ENCODE assay signal across 1 cellular context in the genomic region with DNA sequence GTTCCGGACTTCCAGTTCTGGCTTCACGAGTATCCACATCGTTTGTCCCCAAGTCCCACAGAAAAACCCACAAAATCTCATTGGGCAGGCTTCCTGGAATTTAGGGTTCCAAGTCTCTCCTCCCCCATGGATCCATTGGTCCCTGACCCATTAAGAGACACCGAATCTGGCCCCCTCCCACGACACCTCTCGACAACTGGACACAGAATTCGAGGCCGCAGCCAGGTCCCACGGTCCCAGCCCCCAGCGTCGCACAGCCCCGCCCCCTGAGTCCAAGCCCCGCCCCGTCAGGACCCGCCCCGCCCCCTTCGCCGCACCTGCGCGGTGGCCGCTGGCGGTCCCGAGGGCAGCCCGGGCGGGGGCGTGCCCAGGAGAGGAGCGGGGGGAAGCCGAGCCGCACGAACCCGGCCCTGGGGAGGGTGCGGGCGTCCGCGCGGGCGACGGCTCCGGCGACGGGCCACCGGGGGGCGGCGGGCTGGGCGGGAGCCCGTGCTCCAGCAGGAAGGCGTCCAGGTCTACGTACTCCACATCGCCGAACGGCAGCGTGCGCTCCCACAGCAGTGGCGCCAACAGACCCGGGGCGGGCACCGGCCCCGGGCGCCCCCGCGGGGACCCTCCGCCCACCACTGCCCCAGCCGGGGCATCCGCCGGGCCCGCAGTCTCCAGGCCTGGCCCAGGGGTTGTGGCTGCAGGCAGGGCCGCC.
TF ChIP-seq lines count a peak whose summit lies in the region.

No MANE protein-coding gene starts in this region.

TF ChIP-seq in neural cell, 6 proteins besides CTCF, POLR2A, EP300 and RAD21:
- TF ChIP-seq, protein P1, sequence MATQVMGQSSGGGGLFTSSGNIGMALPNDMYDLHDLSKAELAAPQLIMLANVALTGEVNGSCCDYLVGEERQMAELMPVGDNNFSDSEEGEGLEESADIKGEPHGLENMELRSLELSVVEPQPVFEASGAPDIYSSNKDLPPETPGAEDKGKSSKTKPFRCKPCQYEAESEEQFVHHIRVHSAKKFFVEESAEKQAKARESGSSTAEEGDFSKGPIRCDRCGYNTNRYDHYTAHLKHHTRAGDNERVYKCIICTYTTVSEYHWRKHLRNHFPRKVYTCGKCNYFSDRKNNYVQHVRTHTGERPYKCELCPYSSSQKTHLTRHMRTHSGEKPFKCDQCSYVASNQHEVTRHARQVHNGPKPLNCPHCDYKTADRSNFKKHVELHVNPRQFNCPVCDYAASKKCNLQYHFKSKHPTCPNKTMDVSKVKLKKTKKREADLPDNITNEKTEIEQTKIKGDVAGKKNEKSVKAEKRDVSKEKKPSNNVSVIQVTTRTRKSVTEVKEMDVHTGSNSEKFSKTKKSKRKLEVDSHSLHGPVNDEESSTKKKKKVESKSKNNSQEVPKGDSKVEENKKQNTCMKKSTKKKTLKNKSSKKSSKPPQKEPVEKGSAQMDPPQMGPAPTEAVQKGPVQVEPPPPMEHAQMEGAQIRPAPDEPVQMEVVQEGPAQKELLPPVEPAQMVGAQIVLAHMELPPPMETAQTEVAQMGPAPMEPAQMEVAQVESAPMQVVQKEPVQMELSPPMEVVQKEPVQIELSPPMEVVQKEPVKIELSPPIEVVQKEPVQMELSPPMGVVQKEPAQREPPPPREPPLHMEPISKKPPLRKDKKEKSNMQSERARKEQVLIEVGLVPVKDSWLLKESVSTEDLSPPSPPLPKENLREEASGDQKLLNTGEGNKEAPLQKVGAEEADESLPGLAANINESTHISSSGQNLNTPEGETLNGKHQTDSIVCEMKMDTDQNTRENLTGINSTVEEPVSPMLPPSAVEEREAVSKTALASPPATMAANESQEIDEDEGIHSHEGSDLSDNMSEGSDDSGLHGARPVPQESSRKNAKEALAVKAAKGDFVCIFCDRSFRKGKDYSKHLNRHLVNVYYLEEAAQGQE (IDR thresholded peaks at IDR 0.05; ENCODE audit: borderline replicate concordance): peak; percentile 31
- TF ChIP-seq SMC3 (conservative IDR thresholded peaks at IDR 0.05; ENCODE audit: poor library complexity) (no peak), EZH2 (IDR thresholded peaks at IDR 0.05; ENCODE audit: borderline replicate concordance, insufficient read depth, low read length, poor library complexity, severe bottlenecking) (no peak), TAF1 (IDR thresholded peaks at IDR 0.05; ENCODE audit: low read depth) (no peak), MXI1 (conservative IDR thresholded peaks at IDR 0.05; ENCODE audit: poor library complexity, severe bottlenecking) (no peak), POLR2AphosphoS5 (IDR thresholded peaks at IDR 0.05) (peak; percentile 48)
